8 cellular contexts compared by ENCODE assay signal in the genomic region with DNA sequence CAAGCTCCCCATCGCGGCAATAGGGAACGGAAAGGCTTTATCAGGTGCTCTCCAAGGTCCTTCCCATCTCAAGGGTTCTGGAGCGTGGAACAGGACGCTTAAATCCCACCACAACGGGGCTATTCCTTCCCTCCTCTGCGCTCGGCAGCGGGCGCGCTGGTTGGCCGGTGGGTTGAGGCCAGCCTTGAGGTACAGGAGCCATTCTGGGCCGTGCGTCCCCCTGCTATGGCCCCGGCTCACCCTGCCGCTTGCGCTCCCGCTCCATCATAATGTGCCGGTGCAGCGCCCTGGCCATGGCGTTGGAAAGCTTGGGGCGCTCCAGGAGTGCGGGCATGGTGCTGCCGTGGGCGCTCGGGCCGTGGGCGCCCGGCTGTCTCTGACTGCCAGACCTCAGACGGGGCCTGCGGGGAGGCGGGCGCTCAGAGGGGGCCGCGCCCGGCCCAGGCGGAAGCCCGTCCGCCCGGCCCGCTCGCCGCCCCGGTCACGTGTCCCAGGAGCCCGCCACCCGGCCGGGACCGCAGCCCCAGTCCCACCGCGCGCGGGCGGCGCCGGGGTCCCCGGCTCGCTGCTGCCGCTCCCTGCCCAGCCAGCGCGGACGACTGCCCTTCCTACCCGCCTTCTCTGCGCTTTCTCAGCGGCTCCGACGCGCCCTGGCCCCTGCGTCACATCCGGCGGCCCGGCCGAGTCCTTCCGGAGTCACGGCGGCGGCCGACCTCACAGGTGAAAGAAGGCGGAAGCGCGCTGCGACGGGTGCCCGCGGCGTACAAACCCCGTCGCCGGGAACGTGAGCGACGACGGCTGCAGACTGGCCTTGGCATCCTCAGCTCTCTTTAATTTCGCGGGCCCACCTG. TPM values are rescaled to one million over a fixed set of nuclear protein-coding genes. Genes with fewer than 3 reads are reported as not detected.
DNase-seq lines count a peak whose midpoint lies in the region; ATAC-seq and TF ChIP-seq lines count a peak whose summit lies in the region.

A gene with protein sequence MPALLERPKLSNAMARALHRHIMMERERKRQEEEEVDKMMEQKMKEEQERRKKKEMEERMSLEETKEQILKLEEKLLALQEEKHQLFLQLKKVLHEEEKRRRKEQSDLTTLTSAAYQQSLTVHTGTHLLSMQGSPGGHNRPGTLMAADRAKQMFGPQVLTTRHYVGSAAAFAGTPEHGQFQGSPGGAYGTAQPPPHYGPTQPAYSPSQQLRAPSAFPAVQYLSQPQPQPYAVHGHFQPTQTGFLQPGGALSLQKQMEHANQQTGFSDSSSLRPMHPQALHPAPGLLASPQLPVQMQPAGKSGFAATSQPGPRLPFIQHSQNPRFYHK (minus strand): TSS at position 642 of the 851 bp plus-strand sequence. CDS start 308 bp downstream, at position 334.

- H3K4me1 Mint-ChIP-seq in CD14-positive monocyte (peaks cover 37% of the 10 kb centered on the region), memory B cell (peaks cover 37% of the 10 kb centered on the region)
- H3K4me1 Mint-ChIP-seq in activated CD8-positive, alpha-beta memory T cell treated with anti-CD3 and anti-CD28 coated beads, Interleukin-2, amount 10 ng/mL, durations not matched to agents 7 days and 5 days, result peaks cover 53% of the 10 kb centered on the region
- peaks cover 44 to 51% of the 10 kb centered on the region in 2 donors for H3K4me1 Mint-ChIP-seq in effector memory CD8-positive, alpha-beta T cell (ENCODE audit: low read depth in 2 of 2)

- H3K4me3 Mint-ChIP-seq in CD14-positive monocyte, result peak within 1 kb of the TSS; percentile 77 to 85
- H3K4me3 Mint-ChIP-seq in activated CD8-positive, alpha-beta memory T cell treated with anti-CD3 and anti-CD28 coated beads, Interleukin-2, amount 10 ng/mL, durations not matched to agents 7 days and 5 days, result peak within 1 kb of the TSS; percentile 80
- peak within 1 kb of the TSS; percentile 90 to 93 for H3K4me3 Mint-ChIP-seq in effector memory CD8-positive, alpha-beta T cell
- H3K4me3 Mint-ChIP-seq in memory B cell, result peak within 1 kb of the TSS; percentile 98

- CTCF ChIA-PET in activated CD8-positive, alpha-beta memory T cell treated with anti-CD3 and anti-CD28 coated beads, Interleukin-2, amount 10 ng/mL, durations not matched to agents 7 days and 5 days (lab: Charles Lee), result interaction anchor here (0.7 to 3.4 kb wide), 11 partner anchors 10 to 122 kb away, joined by 3 to 14 read pairs (median 4); partner anchors contain the start of genes ACAP1 and NEURL4

- H3K9me3 Mint-ChIP-seq in CD14-positive monocyte, result no peaks in the 10 kb centered on the region
- H3K9me3 Mint-ChIP-seq in activated CD8-positive, alpha-beta memory T cell treated with anti-CD3 and anti-CD28 coated beads, Interleukin-2, amount 10 ng/mL, durations not matched to agents 7 days and 5 days (ENCODE audit: low read depth), result no peaks in the 10 kb centered on the region
- H3K9me3 Mint-ChIP-seq in effector memory CD8-positive, alpha-beta T cell, result no peaks in the 10 kb centered on the region
- H3K9me3 Mint-ChIP-seq in memory B cell, result no peaks in the 10 kb centered on the region

- H3K36me3 Mint-ChIP-seq in CD14-positive monocyte (peaks cover 54 to 77% of the 10 kb centered on the region in 2 donors), memory B cell (peaks cover 36% of the 10 kb centered on the region)
- peaks cover 37% of the 10 kb centered on the region for H3K36me3 Mint-ChIP-seq in activated CD8-positive, alpha-beta memory T cell treated with anti-CD3 and anti-CD28 coated beads, Interleukin-2, amount 10 ng/mL, durations not matched to agents 7 days and 5 days
- H3K36me3 Mint-ChIP-seq in effector memory CD8-positive, alpha-beta T cell (ENCODE audit: insufficient read depth), result peaks cover 62% of the 10 kb centered on the region

- intact Hi-C loops in CD14-positive monocyte (cut with micrococcal nuclease), result no loop called here

- H3K27ac Mint-ChIP-seq in CD14-positive monocyte, result peak within 1 kb of the TSS; percentile 88 to 95 (median 91)
- H3K27ac Mint-ChIP-seq in activated CD8-positive, alpha-beta memory T cell treated with anti-CD3 and anti-CD28 coated beads, Interleukin-2, amount 10 ng/mL, durations not matched to agents 7 days and 5 days, result peak within 1 kb of the TSS; percentile 91
- peak within 1 kb of the TSS; percentile 96 for H3K27ac Mint-ChIP-seq in effector memory CD8-positive, alpha-beta T cell
- peak within 1 kb of the TSS; percentile 98 for H3K27ac Mint-ChIP-seq in memory B cell

- H3K27me3 Mint-ChIP-seq in CD14-positive monocyte (ENCODE audit: low read depth in 3 of 3) (peaks cover 0 to under 1% (median 0%) of the 10 kb centered on the region in 3 donors), memory B cell (no peaks in the 10 kb centered on the region)
- H3K27me3 Mint-ChIP-seq in activated CD8-positive, alpha-beta memory T cell treated with anti-CD3 and anti-CD28 coated beads, Interleukin-2, amount 10 ng/mL, durations not matched to agents 7 days and 5 days, result no peaks in the 10 kb centered on the region
- no peaks in the 10 kb centered on the region for H3K27me3 Mint-ChIP-seq in effector memory CD8-positive, alpha-beta T cell

- DNase-seq in CD14-positive monocyte (ENCODE audit: low spot score), result peak; percentile 92
- peak; percentile 82 for DNase-seq in NOMO-1 (lab: John Stamatoyannopoulos, UW; ENCODE audit: unreplicated experiment in 2 of 2)
- peak; percentile 96 for DNase-seq in activated CD8-positive, alpha-beta memory T cell treated with anti-CD3 and anti-CD28 coated beads, Interleukin-2, amount 10 ng/mL, durations not matched to agents 7 days and 5 days
- DNase-seq in effector memory CD8-positive, alpha-beta T cell, result peak; percentile 93 to 95 (median 93)
- peak; percentile 87 to 96 for DNase-seq in memory B cell (ENCODE audit: low spot score in 2 of 2)
- DNase-seq in stimulated activated CD4-positive, alpha-beta T cell treated with anti-CD3 and anti-CD28 coated beads, TNF-alpha, amount 100 ng/mL, for 48 hours (ENCODE audit: low read depth in 3 of 3), result peak; percentile 79 to 92 (median 87)

- ATAC-seq in GM19372 (IDR thresholded peaks at IDR 0.05; ENCODE audit: low read depth, unreplicated experiment) (peak; percentile 85), HG03521 (IDR thresholded peaks at IDR 0.05; ENCODE audit: unreplicated experiment) (peak; percentile 72), memory B cell (ENCODE audit: low read depth) (peak; percentile 92)
- ATAC-seq in activated CD8-positive, alpha-beta memory T cell treated with anti-CD3 and anti-CD28 coated beads, Interleukin-2, amount 10 ng/mL, durations not matched to agents 7 days and 5 days, result peak; percentile 87
- ATAC-seq in effector memory CD8-positive, alpha-beta T cell (replicated peaks), result peak; percentile 91

- TF ChIP-seq CTCF in CD14-positive monocyte (IDR thresholded peaks at IDR 0.05), result no peak

RNA-seq across cellular contexts. Expression of the gene that starts here (rescaled TPM):
- 10 to 100 TPM; 53.5 to 59.6 TPM for polyA plus RNA-seq in CD14-positive monocyte
- 10 to 100 TPM; 83.7 to 85.1 TPM for total RNA-seq in activated CD8-positive, alpha-beta memory T cell treated with anti-CD3 and anti-CD28 coated beads, Interleukin-2, amount 10 ng/mL, durations not matched to agents 7 days and 5 days

Comparison
In these comparisons a context has a peak if more than half of its experiments do, and no peak if none do; other contexts are left out.
1. Peak in every context shown above with its lines: DNase-seq and ATAC-seq.